8 cellular contexts compared by ENCODE assay signal in the genomic region with DNA sequence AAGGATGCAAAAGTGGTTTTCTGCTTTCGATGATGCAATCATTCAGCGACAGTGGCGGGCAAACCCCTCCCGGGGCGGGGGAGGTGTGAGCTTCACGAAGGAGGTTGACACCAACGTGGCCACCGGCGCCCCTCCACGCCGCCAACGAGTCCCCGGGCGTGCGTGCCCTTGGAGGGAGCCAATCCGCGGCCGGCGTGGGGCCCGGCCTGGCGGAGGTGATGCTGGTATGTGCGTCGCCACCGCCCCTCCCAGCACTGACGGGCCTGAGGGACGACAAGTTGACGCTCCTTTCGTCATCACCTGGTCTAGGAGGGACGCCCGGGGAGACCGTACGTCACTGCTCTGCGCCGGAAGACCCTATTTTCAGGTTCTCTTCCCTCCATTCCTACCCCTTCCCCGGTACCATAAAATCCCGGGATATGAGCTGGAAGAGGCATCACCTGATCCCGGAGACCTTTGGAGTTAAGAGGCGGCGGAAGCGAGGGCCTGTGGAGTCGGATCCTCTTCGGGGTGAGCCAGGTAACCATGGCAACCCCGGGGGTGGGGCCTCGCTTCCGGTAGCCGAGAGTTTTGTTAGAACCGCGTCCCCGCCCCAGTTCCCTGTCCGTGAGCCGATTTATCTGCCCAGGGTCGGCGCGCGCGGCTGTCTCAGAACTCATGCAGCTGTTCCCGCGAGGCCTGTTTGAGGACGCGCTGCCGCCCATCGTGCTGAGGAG. TPM values are rescaled to one million over a fixed set of nuclear protein-coding genes. Genes with fewer than 3 reads are reported as not detected.
DNase-seq lines count a peak whose midpoint lies in the region; ATAC-seq, FAIRE-seq and TF ChIP-seq lines count a peak whose summit lies in the region.

A gene (minus strand): TSS at position 146 of the 716 bp plus-strand sequence. CDS start 463 bp downstream, outside the sequence.

- no peak for TF ChIP-seq POLR2A in endothelial cell of umbilical vein (IDR thresholded peaks at IDR 0.05; ENCODE audit: low read depth, low read length)

- H3K4me2 ChIP-seq in OCI-LY3 (ENCODE audit: low read length) (peak within 1 kb of the TSS; percentile 95), endothelial cell of umbilical vein (ENCODE audit: insufficient read depth, low read length) (peak within 1 kb of the TSS; percentile 91)

- CTCF ChIA-PET in endothelial cell of umbilical vein (lab: Charles Lee) = interaction anchor here (1.6 kb wide), 2 partner anchors 20 to 896 kb away, joined by 3 to 8 read pairs; no protein-coding TSS in a partner anchor

- H3K27ac ChIP-seq in OCI-LY3 (ENCODE audit: low read length) = peak within 1 kb of the TSS; percentile 63
- H3K27ac ChIP-seq in endothelial cell of umbilical vein (ENCODE audit: insufficient read depth, low read depth, low read length) = peak within 1 kb of the TSS; percentile 79

- dilution Hi-C loops in endothelial cell of umbilical vein (cut with MboI; ENCODE audit: extremely low pct_ligation_motif_present, low sequenced_read_pairs) = no loop called here

- no TSS peak for BruUV-seq in endothelial cell of umbilical vein (replicated peaks; lab: Mats Ljungman, UMichigan)

- H3K27me3 ChIP-seq in OCI-LY3 (ENCODE audit: low read depth, low read length) (no peaks in the 10 kb centered on the region), endothelial cell of umbilical vein (ENCODE audit: control insufficient read depth in 2 of 2, insufficient read depth in 2 of 2, low read length in 2 of 2) (no peaks in the 10 kb centered on the region)

- H3K4me3 ChIP-seq in OCI-LY3 (ENCODE audit: low read length) (peak within 1 kb of the TSS; percentile 80), endothelial cell of umbilical vein (replicated peaks in 1 of 3; ENCODE audit: insufficient read depth in 1 of 3, low read depth in 1 of 3, low read length in 3 of 3) (peak within 1 kb of the TSS; percentile 51 to 73 (median 63))

- H2AFZ ChIP-seq in OCI-LY3 (ENCODE audit: low read depth, low read length) (peak within 1 kb of the TSS; percentile 65), endothelial cell of umbilical vein (ENCODE audit: low read depth, low read length) (peak within 1 kb of the TSS; percentile 61)

- H4K20me1 ChIP-seq in OCI-LY3 (ENCODE audit: insufficient read depth, low read length) (no peaks in the 10 kb centered on the region), endothelial cell of umbilical vein (replicated peaks; ENCODE audit: control insufficient read depth, extremely low read depth, insufficient read depth, low read length) (no peaks in the 10 kb centered on the region)

- POLR2A ChIA-PET in endothelial cell of umbilical vein (lab: Charles Lee) = interaction anchor here (0.5 kb wide), 1 partner anchor 371 kb away, joined by 4 read pairs; no protein-coding TSS in a partner anchor

- TF ChIP-seq CTCF in OCI-LY3 (IDR thresholded peaks at IDR 0.05; ENCODE audit: low read depth, low read length) (no peak), endothelial cell of umbilical vein (IDR thresholded peaks at IDR 0.05; ENCODE audit: extremely low read depth in 1 of 2, insufficient read depth in 1 of 2, low read depth in 1 of 2, low read length in 2 of 2) (no peak)

- H3K36me3 ChIP-seq in OCI-LY3 (replicated peaks; ENCODE audit: low read depth, low read length) (no peaks in the 10 kb centered on the region), endothelial cell of umbilical vein (ENCODE audit: control insufficient read depth in 2 of 2, extremely low read depth in 1 of 2, insufficient read depth in 2 of 2, low read length in 2 of 2) (peaks cover 5 to 24% of the 10 kb centered on the region in 2 experiments)

- peaks cover 14% of the 10 kb centered on the region for H3K4me1 ChIP-seq in OCI-LY3 (ENCODE audit: low read length)
- H3K4me1 ChIP-seq in endothelial cell of umbilical vein (ENCODE audit: control insufficient read depth, extremely low read depth, insufficient read depth, low read length) = peaks cover 17% of the 10 kb centered on the region

- no peaks in the 10 kb centered on the region for H3K9me1 ChIP-seq in endothelial cell of umbilical vein (replicated peaks; ENCODE audit: control insufficient read depth, extremely low read depth, insufficient read depth, low read length)

- H3K9me3 ChIP-seq in OCI-LY3 (ENCODE audit: insufficient read depth, low read length) = no peaks in the 10 kb centered on the region
- H3K9me3 ChIP-seq in endothelial cell of umbilical vein (replicated peaks; ENCODE audit: control insufficient read depth, insufficient read depth, low read length) = no peaks in the 10 kb centered on the region

- intact Hi-C loops in endothelial cell of umbilical vein (cut with micrococcal nuclease) = loop anchor here (1.0 kb wide), 1 partner anchor 13 kb away; a partner anchor contains a TSS

- H3K9ac ChIP-seq in OCI-LY3 (ENCODE audit: low read length) (peak within 1 kb of the TSS; percentile 85), endothelial cell of umbilical vein (replicated peaks; ENCODE audit: extremely low read depth, insufficient read depth, low read length) (peak within 1 kb of the TSS; percentile 82)

- ATAC-seq in GM21515 (IDR thresholded peaks at IDR 0.05; ENCODE audit: unreplicated experiment) = peak; percentile 79

- peaks cover 11% of the 10 kb centered on the region for H3K79me2 ChIP-seq in OCI-LY3 (ENCODE audit: low read length)
- peaks cover 29% of the 10 kb centered on the region for H3K79me2 ChIP-seq in endothelial cell of umbilical vein (ENCODE audit: control insufficient read depth, insufficient read depth, low read length)

- peak; percentile 97 for DNase-seq in D341Med (ENCODE audit: low spot score)
- peak; percentile 97 for DNase-seq in HuH-7 (ENCODE audit: low spot score)
- peak; percentile 91 for DNase-seq in activated T-cell treated with anti-CD3 and anti-CD28 coated beads for 1 hour (ENCODE audit: low read depth)
- DNase-seq in endothelial cell of umbilical vein (ENCODE audit: low read depth, low spot score) = peak; percentile 98
- DNase-seq in middle frontal gyrus (ENCODE audit: extremely low spot score, low spot score) = peak; percentile 90
- peak; percentile 96 for DNase-seq in stimulated activated CD8-positive, alpha-beta memory T cell treated with anti-CD3 and anti-CD28 coated beads, Interleukin-2, amount 100 ng/mL, for 48 hours (ENCODE audit: low read depth in 2 of 2)

- peak; percentile 91 for FAIRE-seq in endothelial cell of umbilical vein (lab: Jason Lieb, UNC)

TF ChIP-seq in endothelial cell of umbilical vein, 7 proteins besides CTCF, POLR2A, EP300 and RAD21:
- TF ChIP-seq EZH2 (IDR thresholded peaks at IDR 0.05; ENCODE audit: borderline replicate concordance, low read depth, low read length, severe bottlenecking) (no peak), POLR2AphosphoS5 (IDR thresholded peaks at IDR 0.05; ENCODE audit: insufficient read depth, low read depth, low read length) (peak; percentile 14)
- TF ChIP-seq, protein P1, sequence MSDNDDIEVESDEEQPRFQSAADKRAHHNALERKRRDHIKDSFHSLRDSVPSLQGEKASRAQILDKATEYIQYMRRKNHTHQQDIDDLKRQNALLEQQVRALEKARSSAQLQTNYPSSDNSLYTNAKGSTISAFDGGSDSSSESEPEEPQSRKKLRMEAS (IDR thresholded peaks at IDR 0.05; ENCODE audit: insufficient read depth, insufficient read length) = peak; percentile 20

RNA-seq across cellular contexts. Expression of the gene that starts here (rescaled TPM):
- total RNA-seq in endothelial cell of umbilical vein = 18.0 and 20.7 TPM in 2 replicates
- 34.9 and 37.7 TPM in 2 replicates for polyA plus RNA-seq in endothelial cell of umbilical vein
- 22.0 and 23.5 TPM in 2 replicates for polyA plus RNA-seq in endothelial cell of umbilical vein (2011; cell fraction: cytosol; rRNA removed)
- polyA plus RNA-seq in endothelial cell of umbilical vein (2011; cell fraction: nucleus; rRNA removed) = 86.7 and 107 TPM in 2 replicates
- 12.2 and 15.6 TPM in 2 replicates for polyA plus RNA-seq in endothelial cell of umbilical vein (2012)
- 17.2 and 18.6 TPM in 2 replicates for polyA minus RNA-seq in endothelial cell of umbilical vein
- polyA minus RNA-seq in endothelial cell of umbilical vein (2011; cell fraction: cytosol; rRNA and poly(A)+ RNA removed) = 10.3 TPM
- 22.4 and 25.6 TPM in 2 replicates for polyA minus RNA-seq in endothelial cell of umbilical vein (2011; cell fraction: nucleus; rRNA and poly(A)+ RNA removed)

Comparison
In these comparisons a context has a peak if more than half of its experiments do, and no peak if none do; other contexts are left out.
1. Peak in every context shown above with its lines: DNase-seq, ATAC-seq, H3K4me3 ChIP-seq and H3K27ac ChIP-seq.